23 cellular contexts compared by ENCODE assay signal in the genomic region with DNA sequence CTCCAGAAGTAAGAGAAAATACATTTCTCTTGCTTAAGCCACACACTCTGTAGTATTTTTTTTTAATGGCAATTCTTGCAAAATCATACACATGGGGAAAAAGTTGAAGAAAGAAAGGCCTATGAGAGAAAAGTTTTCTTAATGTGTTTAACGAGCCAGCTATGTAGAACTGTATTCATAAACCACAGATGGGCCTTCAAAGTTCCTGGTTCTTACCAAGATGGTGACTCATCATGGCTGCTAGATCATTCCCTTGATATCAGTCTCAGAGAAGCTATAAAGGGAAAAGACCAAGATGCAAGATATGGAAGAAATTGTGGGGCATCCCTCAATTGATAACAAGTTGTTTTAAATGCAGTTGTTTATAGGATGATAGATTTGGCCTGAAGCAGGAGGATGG.
A peak's percentile ranks its signal among the peaks of the same experiment; 100 is the strongest.
DNase-seq lines count a peak whose midpoint lies in the region; ATAC-seq, FAIRE-seq and TF ChIP-seq lines count a peak whose summit lies in the region.
"Had no signal": no experiment of that assay in that cellular context is flagged by ENCODE, and none has a peak within 500 bp of the region (broad histone marks: within the 10 kb centered on the region; RNA-seq: fewer than 3 reads in every experiment).

No MANE protein-coding gene starts in this region.

- H3K27me3 ChIP-seq in mammary epithelial cell (ENCODE audit: insufficient read depth, low read length): no peaks in the 10 kb centered on the region
- H3K27me3 ChIP-seq: esophagus muscularis mucosa, gastrocnemius medialis, hepatocyte had no signal

- intact Hi-C loops in mammary epithelial cell (cut with micrococcal nuclease): no loop called here

- WGBS in mammary epithelial cell (ENCODE audit: low coverage, missing lambda C conversion rate): 30% methylated on average over 1 of the region's 1 CpG

- H3K36me3 ChIP-seq in mammary epithelial cell (ENCODE audit: insufficient read depth, low read length): no peaks in the 10 kb centered on the region
- H3K36me3 ChIP-seq: esophagus muscularis mucosa, gastrocnemius medialis had no signal

- H3K79me2 ChIP-seq in mammary epithelial cell (ENCODE audit: insufficient read depth, low read length): no peaks in the 10 kb centered on the region
- H3K79me2 ChIP-seq: hepatocyte had no signal

- no peaks in the 10 kb centered on the region for H4K20me1 ChIP-seq in mammary epithelial cell (ENCODE audit: insufficient read depth, low read length)

- dilution Hi-C loops in mammary epithelial cell (cut with HindIII; ENCODE audit: low sequenced_read_pairs): no loop called here

- no peaks in the 10 kb centered on the region for H3K4me1 ChIP-seq in mammary epithelial cell (ENCODE audit: insufficient read depth, low read length)
- H3K4me1 ChIP-seq: esophagus muscularis mucosa, gastrocnemius medialis had no signal

- DNase-seq in HS-5 (ENCODE audit: low read depth): peak; percentile 34
- peak; percentile 55 for DNase-seq in RCC 7860 (ENCODE audit: low spot score)
- peak; percentile 75 for DNase-seq in mammary epithelial cell
- DNase-seq in non-pigmented ciliary epithelial cell (ENCODE audit: low read depth): peak; percentile 5
- DNase-seq in NCI-H226: no peak
- DNase-seq in NCI-H187 (lab: John Stamatoyannopoulos, UW): no peak
- no peak for DNase-seq in KG1 (lab: John Stamatoyannopoulos, UW)
- DNase-seq: activated CD4-positive, alpha-beta T cell treated with anti-CD3 and anti-CD28 coated beads, Interleukin-2, amount 50 U/mL, for 48 hours; activated naive CD4-positive, alpha-beta T cell treated with Interleukin-2 at 50 U/mL for 16 hours; cortex of kidney; effector memory CD8-positive, alpha-beta T cell; gastrocnemius medialis; NCI-H1417 treated with DMSO at 0.1 percent for 48 hours; NCI-H2081 treated with DMSO at 0.1 percent for 48 hours; NCI-H748 treated with DMSO at 0.1 percent for 48 hours; stimulated activated naive CD4-positive, alpha-beta T cell; SW 1271; T1000 had no signal

- H3K4me2 ChIP-seq in mammary epithelial cell (ENCODE audit: insufficient read depth, low read depth, low read length): no peak overlapping the region
- H3K4me2 ChIP-seq: hepatocyte had no signal

- no peak for TF ChIP-seq CTCF in mammary epithelial cell (conservative IDR thresholded peaks at IDR 0.05 in 1 of 2, IDR thresholded peaks at IDR 0.05 in 1 of 2; ENCODE audit: extremely low read depth in 1 of 2, insufficient read depth in 1 of 2, low read depth in 1 of 2, low read length in 2 of 2)

- no TSS peak for BruUV-seq in mammary epithelial cell (replicated peaks; lab: Mats Ljungman, UMichigan)

- peak; percentile 73 for FAIRE-seq in RCC 7860 (lab: Jason Lieb, UNC)
- FAIRE-seq: GM12878 had no signal

- no peak for ATAC-seq in HG02623 (IDR thresholded peaks at IDR 0.05; ENCODE audit: unreplicated experiment)
- ATAC-seq: effector memory CD8-positive, alpha-beta T cell; gastrocnemius medialis; GM12878; sciatic nerve had no signal

- H3K4me3 ChIP-seq in mammary epithelial cell (replicated peaks in 1 of 3; ENCODE audit: insufficient read depth in 1 of 3, low read depth in 2 of 3, low read length in 3 of 3): no peak overlapping the region
- H3K4me3 ChIP-seq: esophagus muscularis mucosa, gastrocnemius medialis, GM12878, hepatocyte had no signal

- CTCF ChIA-PET in mammary epithelial cell (lab: Charles Lee; ENCODE audit: low non-redundant PET): no interaction called here

- H3K27ac ChIP-seq in mammary epithelial cell (ENCODE audit: insufficient read depth, low read depth, low read length): no peak overlapping the region
- H3K27ac ChIP-seq: esophagus muscularis mucosa, gastrocnemius medialis, hepatocyte had no signal

- no peak overlapping the region for H3K9ac ChIP-seq in mammary epithelial cell (ENCODE audit: insufficient read depth, low read length)

- H3K9me3 ChIP-seq in mammary epithelial cell (replicated peaks; ENCODE audit: insufficient read depth, low read length): no peaks in the 10 kb centered on the region
- H3K9me3 ChIP-seq: esophagus muscularis mucosa, gastrocnemius medialis had no signal

- H2AFZ ChIP-seq in mammary epithelial cell (ENCODE audit: low read depth, low read length): no peak overlapping the region
- H2AFZ ChIP-seq: hepatocyte had no signal

- in situ Hi-C loops in mammary epithelial cell (cut with MboI; ENCODE audit: low sequenced_read_pairs in 2 of 2): no loop called here

Comparison
In these comparisons a context has a peak if more than half of its experiments do, and no peak if none do; other contexts are left out.
1. DNase-seq: peak in HS-5 (single experiment), RCC 7860 (single experiment), mammary epithelial cell (single experiment) and non-pigmented ciliary epithelial cell (single experiment); none in NCI-H226 (single experiment), NCI-H187 (0 of 2) and KG1 (single experiment).